In the genomic region with DNA sequence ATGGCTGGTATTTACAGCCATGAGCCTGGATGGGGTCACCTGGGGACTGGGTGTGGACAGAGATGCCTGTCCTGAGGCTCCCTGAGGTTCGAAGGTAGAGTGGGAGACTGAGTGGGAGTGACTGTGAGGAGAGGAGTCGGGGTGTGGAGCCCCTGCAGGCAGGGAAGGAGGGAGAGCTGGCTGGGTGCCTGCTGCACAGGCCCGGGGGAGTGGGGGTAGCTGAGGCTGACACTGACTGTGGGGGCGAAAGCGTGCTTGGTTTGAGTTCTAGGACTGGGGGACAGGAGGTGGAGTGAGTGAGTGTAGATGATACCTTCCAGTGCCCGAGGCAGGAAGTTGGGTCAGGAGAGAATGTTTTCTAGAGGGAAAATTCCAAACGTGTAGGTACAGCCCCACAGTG, we compare ENCODE assay signal across 10 cellular contexts. TPM values are rescaled to one million over a fixed set of nuclear protein-coding genes. Genes with fewer than 3 reads are reported as not detected.
DNase-seq lines count a peak whose midpoint lies in the region; ATAC-seq and TF ChIP-seq lines count a peak whose summit lies in the region.
"Had no signal": no experiment of that assay in that cellular context is flagged by ENCODE, and none has a peak within 500 bp of the region (broad histone marks: within the 10 kb centered on the region; RNA-seq: fewer than 3 reads in every experiment).

No MANE protein-coding gene starts in this region.

- ATAC-seq in activated naive CD4-positive, alpha-beta T cell treated with anti-CD3 and anti-CD28 coated beads, Interleukin-2, amount 50 U/mL, for 72 hours: no peak
- ATAC-seq in foreskin keratinocyte: peak; percentile 22
- ATAC-seq in stimulated activated naive B cell treated with anti-CD40 and anti-IgM and Interleukin-4, amounts not matched to agents 10 μg/mL and 1 μg/mL and 100 μg/mL, for 72 hours (replicated peaks): no peak
- ATAC-seq in GM18520 (IDR thresholded peaks at IDR 0.05; ENCODE audit: unreplicated experiment): no peak
- no peak for ATAC-seq in HG02981 (IDR thresholded peaks at IDR 0.05; ENCODE audit: unreplicated experiment)

- peak overlapping the region; percentile 30 for H3K27ac Mint-ChIP-seq in activated naive CD4-positive, alpha-beta T cell treated with anti-CD3 and anti-CD28 coated beads, Interleukin-2, amount 50 U/mL, for 24 hours
- H3K27ac Mint-ChIP-seq in activated naive CD4-positive, alpha-beta T cell treated with anti-CD3 and anti-CD28 coated beads, Interleukin-2, amount 50 U/mL, for 72 hours: peak overlapping the region; percentile 50 to 91
- H3K27ac Mint-ChIP-seq in stimulated activated naive B cell treated with anti-CD40 and anti-IgM and Interleukin-4, amounts not matched to agents 10 μg/mL and 1 μg/mL and 100 μg/mL, for 72 hours: peak overlapping the region; percentile 68

- H3K27ac ChIP-seq in foreskin keratinocyte: no peak overlapping the region
- H3K27ac ChIP-seq: GM23248 had no signal

- peak; percentile 24 for TF ChIP-seq CTCF in foreskin keratinocyte (conservative IDR thresholded peaks at IDR 0.05)

- H3K4me3 Mint-ChIP-seq in activated naive CD4-positive, alpha-beta T cell treated with anti-CD3 and anti-CD28 coated beads, Interleukin-2, amount 50 U/mL, for 24 hours: no peak overlapping the region
- no peak overlapping the region for H3K4me3 Mint-ChIP-seq in stimulated activated naive B cell treated with anti-CD40 and anti-IgM and Interleukin-4, amounts not matched to agents 10 μg/mL and 1 μg/mL and 100 μg/mL, for 72 hours

- H3K36me3 Mint-ChIP-seq in activated naive CD4-positive, alpha-beta T cell treated with anti-CD3 and anti-CD28 coated beads, Interleukin-2, amount 50 U/mL, for 24 hours: no peaks in the 10 kb centered on the region
- no peaks in the 10 kb centered on the region for H3K36me3 Mint-ChIP-seq in activated naive CD4-positive, alpha-beta T cell treated with anti-CD3 and anti-CD28 coated beads, Interleukin-2, amount 50 U/mL, for 72 hours
- H3K36me3 Mint-ChIP-seq in stimulated activated naive B cell treated with anti-CD40 and anti-IgM and Interleukin-4, amounts not matched to agents 10 μg/mL and 1 μg/mL and 100 μg/mL, for 72 hours: peaks cover 29 to 42% of the 10 kb centered on the region in 2 donors

- DNase-seq in activated naive CD4-positive, alpha-beta T cell treated with Interleukin-2 at 50 U/mL for 16 hours: no peak
- DNase-seq in activated naive CD4-positive, alpha-beta T cell treated with anti-CD3 and anti-CD28 coated beads, Interleukin-2, amount 50 U/mL, for 72 hours (ENCODE audit: low spot score in 2 of 2): no peak
- DNase-seq in foreskin keratinocyte: no peak
- no peak for DNase-seq in stimulated activated naive B cell treated with anti-CD40 and anti-IgM and Interleukin-4, amounts not matched to agents 10 μg/mL and 1 μg/mL and 100 μg/mL, for 72 hours
- no peak for DNase-seq in NK-92 treated with Interleukin-12 subunit alpha and Interleukin-12 subunit beta, amount 100 ng/mL, for 24 hours (lab: John Stamatoyannopoulos, UW)

- no peaks in the 10 kb centered on the region for H3K27me3 Mint-ChIP-seq in activated naive CD4-positive, alpha-beta T cell treated with anti-CD3 and anti-CD28 coated beads, Interleukin-2, amount 50 U/mL, for 24 hours
- no peaks in the 10 kb centered on the region for H3K27me3 Mint-ChIP-seq in stimulated activated naive B cell treated with anti-CD40 and anti-IgM and Interleukin-4, amounts not matched to agents 10 μg/mL and 1 μg/mL and 100 μg/mL, for 72 hours

- no peaks in the 10 kb centered on the region for H3K27me3 ChIP-seq in foreskin keratinocyte
- H3K27me3 ChIP-seq: tibial nerve had no signal

- H3K4me1 Mint-ChIP-seq in activated naive CD4-positive, alpha-beta T cell treated with anti-CD3 and anti-CD28 coated beads, Interleukin-2, amount 50 U/mL, for 24 hours: peaks cover 25% of the 10 kb centered on the region
- H3K4me1 Mint-ChIP-seq in stimulated activated naive B cell treated with anti-CD40 and anti-IgM and Interleukin-4, amounts not matched to agents 10 μg/mL and 1 μg/mL and 100 μg/mL, for 72 hours: peaks cover 32 to 54% of the 10 kb centered on the region in 2 donors

- peaks cover 5% of the 10 kb centered on the region for H3K4me1 ChIP-seq in foreskin keratinocyte

- no peaks in the 10 kb centered on the region for H3K9me3 Mint-ChIP-seq in activated naive CD4-positive, alpha-beta T cell treated with anti-CD3 and anti-CD28 coated beads, Interleukin-2, amount 50 U/mL, for 24 hours
- H3K9me3 Mint-ChIP-seq in activated naive CD4-positive, alpha-beta T cell treated with anti-CD3 and anti-CD28 coated beads, Interleukin-2, amount 50 U/mL, for 72 hours: no peaks in the 10 kb centered on the region
- no peaks in the 10 kb centered on the region for H3K9me3 Mint-ChIP-seq in stimulated activated naive B cell treated with anti-CD40 and anti-IgM and Interleukin-4, amounts not matched to agents 10 μg/mL and 1 μg/mL and 100 μg/mL, for 72 hours

RNA-seq across cellular contexts. Expression of a gene that starts 7.1 kb away (rescaled TPM):
- total RNA-seq in activated naive CD4-positive, alpha-beta T cell treated with anti-CD3 and anti-CD28 coated beads, Interleukin-2, amount 50 U/mL, for 72 hours: 10 to 100 TPM; 76.6 to 81.5 TPM
- 23.6 and 25.9 TPM in 2 replicates for total RNA-seq in foreskin keratinocyte
- polyA plus RNA-seq in foreskin keratinocyte: 69.1 and 72.3 TPM in 2 replicates

RNA-seq across cellular contexts. Expression of a gene that starts 15.8 kb away (rescaled TPM):
- 10 to 100 TPM in 1 of 2 donors, 1 to 10 TPM in 1; 7.3 to 14.9 TPM for total RNA-seq in activated naive CD4-positive, alpha-beta T cell treated with anti-CD3 and anti-CD28 coated beads, Interleukin-2, amount 50 U/mL, for 72 hours
- 17.0 and 19.0 TPM in 2 replicates for total RNA-seq in foreskin keratinocyte
- 15.4 and 20.2 TPM in 2 replicates for polyA plus RNA-seq in foreskin keratinocyte

RNA-seq across cellular contexts. Expression of a gene that starts 33.3 kb away (rescaled TPM):
- 1 to 10 TPM in 1 of 2 donors, not detected in 1; 9.5 TPM for total RNA-seq in activated naive CD4-positive, alpha-beta T cell treated with anti-CD3 and anti-CD28 coated beads, Interleukin-2, amount 50 U/mL, for 72 hours
- 1.5 and 3.0 TPM in 2 replicates for total RNA-seq in foreskin keratinocyte
- polyA plus RNA-seq in foreskin keratinocyte: 2.3 and 3.7 TPM in 2 replicates

RNA-seq across cellular contexts. Expression of a gene that starts 47.5 kb away (rescaled TPM):
- total RNA-seq in activated naive CD4-positive, alpha-beta T cell treated with anti-CD3 and anti-CD28 coated beads, Interleukin-2, amount 50 U/mL, for 72 hours: 100 to 1,000 TPM; 105 to 243 TPM
- 162 and 202 TPM in 2 replicates for total RNA-seq in foreskin keratinocyte
- polyA plus RNA-seq in foreskin keratinocyte: 152 and 180 TPM in 2 replicates

RNA-seq across cellular contexts. Expression of a gene that starts 54.2 kb away (rescaled TPM):
- 1 to 10 TPM; 1.5 to 1.7 TPM for total RNA-seq in activated naive CD4-positive, alpha-beta T cell treated with anti-CD3 and anti-CD28 coated beads, Interleukin-2, amount 50 U/mL, for 72 hours
- total RNA-seq in foreskin keratinocyte: 0.34 and 0.35 TPM in 2 replicates
- polyA plus RNA-seq in foreskin keratinocyte: 0.41 and 0.48 TPM in 2 replicates
- polyA plus RNA-seq: GM23248 had no signal
